Comparison of ENCODE assay signal across 1 cellular context in genomic region chr16:74396521-74397017, GRCh38.
A peak's percentile ranks its signal among the peaks of the same experiment; 100 is the strongest.
TF ChIP-seq lines count a peak whose summit lies in the region.

No MANE protein-coding gene starts in this region.

TF ChIP-seq in K562, 482 proteins besides CTCF, POLR2A, EP300 and RAD21:
- peak; percentile 69 for TF ChIP-seq NFIC (IDR thresholded peaks at IDR 0.05)
